Comparison of ENCODE assay signal across 12 cellular contexts in genomic region chr5:131242728-131243255, GRCh38.
DNase-seq lines count a peak whose midpoint lies in the region.
"Had no signal": no experiment of that assay in that cellular context is flagged by ENCODE, and none has a peak within 500 bp of the region (broad histone marks: within the 10 kb centered on the region; RNA-seq: fewer than 3 reads in every experiment).

No MANE protein-coding gene starts in this region.

- H3K4me1 ChIP-seq in adipocyte (ENCODE audit: control insufficient read depth, insufficient read depth, low read length), result peaks cover 11% of the 10 kb centered on the region
- H3K4me1 ChIP-seq: neural progenitor cell, vagina had no signal

- peaks cover 6% of the 10 kb centered on the region for H3K9me3 ChIP-seq in adipocyte (ENCODE audit: control insufficient read depth, low read length)
- H3K9me3 ChIP-seq: vagina had no signal

- no peaks in the 10 kb centered on the region for H3K36me3 ChIP-seq in adipocyte (ENCODE audit: control insufficient read depth, insufficient read depth, low read length, severe bottlenecking)
- H3K36me3 ChIP-seq: neural progenitor cell had no signal

- H3K4me3 ChIP-seq in adipocyte (ENCODE audit: low read length), result no peak overlapping the region
- H3K4me3 ChIP-seq: neural progenitor cell, vagina had no signal

- H3K27me3 ChIP-seq in adipocyte (replicated peaks; ENCODE audit: control insufficient read depth, insufficient read depth, low read length), result no peaks in the 10 kb centered on the region
- H3K27me3 ChIP-seq: neural progenitor cell, vagina had no signal

- H3K9ac ChIP-seq in adipocyte (ENCODE audit: low read length), result no peak overlapping the region
- H3K9ac ChIP-seq: neural progenitor cell had no signal

- DNase-seq in AML-193 (lab: John Stamatoyannopoulos, UW) (peak; percentile 26 to 32), HCEC 1CT (peak; percentile 99), adipocyte (ENCODE audit: low read depth) (peak; percentile 68), iris pigment epithelial cell (ENCODE audit: low read depth) (peak; percentile 92), NCI-H128 (lab: John Stamatoyannopoulos, UW; ENCODE audit: unreplicated experiment) (no peak), NCI-H524 (lab: John Stamatoyannopoulos, UW) (no peak), iPS-NIHi11 (ENCODE audit: low spot score) (no peak), retina (no peak)
- DNase-seq: activated naive CD4-positive, alpha-beta T cell treated with anti-CD3 and anti-CD28 coated beads, Interleukin-2, amount 50 U/mL, for 16 hours; KG1 had no signal

Comparison
In these comparisons a context has a peak if more than half of its experiments do, and no peak if none do; other contexts are left out.
1. DNase-seq: peak in AML-193 (2 of 2), HCEC 1CT (single experiment), adipocyte (single experiment) and iris pigment epithelial cell (single experiment); none in NCI-H128 (single experiment), NCI-H524 (0 of 2), iPS-NIHi11 (single experiment) and retina (single experiment).